In the genomic region with DNA sequence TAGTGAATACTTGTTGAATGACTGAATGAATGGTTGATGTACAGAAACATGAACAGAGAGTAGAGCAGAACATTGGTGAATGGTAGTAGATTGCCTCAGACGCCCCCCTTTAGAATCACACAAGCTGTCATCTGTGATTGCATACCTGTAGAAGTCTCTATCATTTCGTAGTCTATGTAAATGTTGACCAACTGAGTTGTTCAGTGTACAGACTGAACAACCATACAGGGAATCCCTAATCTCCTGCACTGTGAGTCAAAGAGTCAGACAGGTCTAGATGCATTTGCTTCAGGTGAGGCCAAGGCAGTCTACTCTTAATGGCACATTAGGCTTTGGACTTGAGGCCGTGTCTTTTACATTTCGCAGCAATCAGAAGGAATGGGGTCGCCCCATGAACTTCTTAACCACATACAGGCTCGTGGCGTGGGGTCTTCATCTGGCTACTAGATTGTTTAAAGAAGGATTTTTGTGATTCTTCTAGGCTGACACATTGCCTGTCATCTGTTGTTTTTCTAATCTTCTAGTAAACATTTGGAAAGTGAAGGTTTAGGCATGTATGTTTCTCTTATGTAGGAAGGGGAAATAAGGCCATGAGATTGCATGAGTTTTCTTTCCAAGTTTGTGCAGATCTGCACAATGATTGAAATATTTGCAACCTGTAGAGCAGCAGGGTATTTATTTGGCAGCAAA, we compare ENCODE assay signal across 2 cellular contexts.
A peak's percentile ranks its signal among the peaks of the same experiment; 100 is the strongest.
TF ChIP-seq lines count a peak whose summit lies in the region.

No MANE protein-coding gene starts in this region.

TF ChIP-seq in HepG2, 621 proteins besides CTCF, POLR2A, EP300 and RAD21 (continued from another document and continues in another):
- TF ChIP-seq, protein P1, sequence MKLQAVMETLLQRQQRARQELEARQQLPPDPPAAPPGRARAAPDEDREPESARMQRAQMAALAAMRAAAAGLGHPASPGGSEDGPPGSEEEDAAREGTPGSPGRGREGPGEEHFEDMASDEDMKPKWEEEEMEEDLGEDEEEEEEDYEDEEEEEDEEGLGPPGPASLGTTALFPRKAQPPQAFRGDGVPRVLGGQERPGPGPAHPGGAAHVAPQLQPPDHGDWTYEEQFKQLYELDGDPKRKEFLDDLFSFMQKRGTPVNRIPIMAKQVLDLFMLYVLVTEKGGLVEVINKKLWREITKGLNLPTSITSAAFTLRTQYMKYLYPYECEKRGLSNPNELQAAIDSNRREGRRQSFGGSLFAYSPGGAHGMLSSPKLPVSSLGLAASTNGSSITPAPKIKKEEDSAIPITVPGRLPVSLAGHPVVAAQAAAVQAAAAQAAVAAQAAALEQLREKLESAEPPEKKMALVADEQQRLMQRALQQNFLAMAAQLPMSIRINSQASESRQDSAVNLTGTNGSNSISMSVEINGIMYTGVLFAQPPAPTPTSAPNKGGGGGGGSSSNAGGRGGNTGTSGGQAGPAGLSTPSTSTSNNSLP (IDR thresholded peaks at IDR 0.05; ENCODE audit: low read depth, low read length), result no peak
- TF ChIP-seq, protein P2, sequence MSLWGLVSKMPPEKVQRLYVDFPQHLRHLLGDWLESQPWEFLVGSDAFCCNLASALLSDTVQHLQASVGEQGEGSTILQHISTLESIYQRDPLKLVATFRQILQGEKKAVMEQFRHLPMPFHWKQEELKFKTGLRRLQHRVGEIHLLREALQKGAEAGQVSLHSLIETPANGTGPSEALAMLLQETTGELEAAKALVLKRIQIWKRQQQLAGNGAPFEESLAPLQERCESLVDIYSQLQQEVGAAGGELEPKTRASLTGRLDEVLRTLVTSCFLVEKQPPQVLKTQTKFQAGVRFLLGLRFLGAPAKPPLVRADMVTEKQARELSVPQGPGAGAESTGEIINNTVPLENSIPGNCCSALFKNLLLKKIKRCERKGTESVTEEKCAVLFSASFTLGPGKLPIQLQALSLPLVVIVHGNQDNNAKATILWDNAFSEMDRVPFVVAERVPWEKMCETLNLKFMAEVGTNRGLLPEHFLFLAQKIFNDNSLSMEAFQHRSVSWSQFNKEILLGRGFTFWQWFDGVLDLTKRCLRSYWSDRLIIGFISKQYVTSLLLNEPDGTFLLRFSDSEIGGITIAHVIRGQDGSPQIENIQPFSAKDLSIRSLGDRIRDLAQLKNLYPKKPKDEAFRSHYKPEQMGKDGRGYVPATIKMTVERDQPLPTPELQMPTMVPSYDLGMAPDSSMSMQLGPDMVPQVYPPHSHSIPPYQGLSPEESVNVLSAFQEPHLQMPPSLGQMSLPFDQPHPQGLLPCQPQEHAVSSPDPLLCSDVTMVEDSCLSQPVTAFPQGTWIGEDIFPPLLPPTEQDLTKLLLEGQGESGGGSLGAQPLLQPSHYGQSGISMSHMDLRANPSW (CRISPR knock-in tag; IDR thresholded peaks at IDR 0.05; ENCODE audit: borderline replicate concordance), result no peak
- TF ChIP-seq EZH2 (conservative IDR thresholded peaks at IDR 0.05; ENCODE audit: low read depth, low read length) (no peak), ARNT2 (CRISPR knock-in tag; IDR thresholded peaks at IDR 0.05; ENCODE audit: low read depth) (no peak), GATAD2A (CRISPR knock-in tag; IDR thresholded peaks at IDR 0.05) (peak; percentile 17; the same call in 1 of the 2 replicates), FOSL2 (CRISPR knock-in tag; IDR thresholded peaks at IDR 0.05) (peak; percentile 28; the same call in 1 of the 2 replicates), ZNF749 (CRISPR knock-in tag; IDR thresholded peaks at IDR 0.05; ENCODE audit: borderline replicate concordance) (no peak), IKZF4 (CRISPR knock-in tag; IDR thresholded peaks at IDR 0.05; ENCODE audit: borderline replicate concordance, low read depth, not compliant biosample characterization) (no peak), DNMT1 (CRISPR knock-in tag; IDR thresholded peaks at IDR 0.05) (no peak), ZC3H4 (CRISPR knock-in tag; IDR thresholded peaks at IDR 0.05; ENCODE audit: borderline replicate concordance) (no peak), ERF (CRISPR knock-in tag; IDR thresholded peaks at IDR 0.05) (no peak)
- TF ChIP-seq, protein P3, sequence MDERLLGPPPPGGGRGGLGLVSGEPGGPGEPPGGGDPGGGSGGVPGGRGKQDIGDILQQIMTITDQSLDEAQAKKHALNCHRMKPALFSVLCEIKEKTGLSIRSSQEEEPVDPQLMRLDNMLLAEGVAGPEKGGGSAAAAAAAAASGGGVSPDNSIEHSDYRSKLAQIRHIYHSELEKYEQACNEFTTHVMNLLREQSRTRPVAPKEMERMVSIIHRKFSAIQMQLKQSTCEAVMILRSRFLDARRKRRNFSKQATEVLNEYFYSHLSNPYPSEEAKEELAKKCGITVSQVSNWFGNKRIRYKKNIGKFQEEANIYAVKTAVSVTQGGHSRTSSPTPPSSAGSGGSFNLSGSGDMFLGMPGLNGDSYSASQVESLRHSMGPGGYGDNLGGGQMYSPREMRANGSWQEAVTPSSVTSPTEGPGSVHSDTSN (CRISPR knock-in tag; IDR thresholded peaks at IDR 0.05), result 0 out of 2 replicates have a peak, but pooled peaks have one; percentile 17
- TF ChIP-seq, protein P4, sequence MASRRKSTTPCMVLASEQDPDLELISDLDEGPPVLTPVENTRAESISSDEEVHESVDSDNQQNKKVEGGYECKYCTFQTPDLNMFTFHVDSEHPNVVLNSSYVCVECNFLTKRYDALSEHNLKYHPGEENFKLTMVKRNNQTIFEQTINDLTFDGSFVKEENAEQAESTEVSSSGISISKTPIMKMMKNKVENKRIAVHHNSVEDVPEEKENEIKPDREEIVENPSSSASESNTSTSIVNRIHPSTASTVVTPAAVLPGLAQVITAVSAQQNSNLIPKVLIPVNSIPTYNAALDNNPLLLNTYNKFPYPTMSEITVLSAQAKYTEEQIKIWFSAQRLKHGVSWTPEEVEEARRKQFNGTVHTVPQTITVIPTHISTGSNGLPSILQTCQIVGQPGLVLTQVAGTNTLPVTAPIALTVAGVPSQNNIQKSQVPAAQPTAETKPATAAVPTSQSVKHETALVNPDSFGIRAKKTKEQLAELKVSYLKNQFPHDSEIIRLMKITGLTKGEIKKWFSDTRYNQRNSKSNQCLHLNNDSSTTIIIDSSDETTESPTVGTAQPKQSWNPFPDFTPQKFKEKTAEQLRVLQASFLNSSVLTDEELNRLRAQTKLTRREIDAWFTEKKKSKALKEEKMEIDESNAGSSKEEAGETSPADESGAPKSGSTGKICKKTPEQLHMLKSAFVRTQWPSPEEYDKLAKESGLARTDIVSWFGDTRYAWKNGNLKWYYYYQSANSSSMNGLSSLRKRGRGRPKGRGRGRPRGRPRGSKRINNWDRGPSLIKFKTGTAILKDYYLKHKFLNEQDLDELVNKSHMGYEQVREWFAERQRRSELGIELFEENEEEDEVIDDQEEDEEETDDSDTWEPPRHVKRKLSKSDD (CRISPR knock-in tag; IDR thresholded peaks at IDR 0.05; ENCODE audit: low read depth), result 0 out of 2 replicates have a peak, but pooled peaks have one; percentile 34
- TF ChIP-seq, protein P5, sequence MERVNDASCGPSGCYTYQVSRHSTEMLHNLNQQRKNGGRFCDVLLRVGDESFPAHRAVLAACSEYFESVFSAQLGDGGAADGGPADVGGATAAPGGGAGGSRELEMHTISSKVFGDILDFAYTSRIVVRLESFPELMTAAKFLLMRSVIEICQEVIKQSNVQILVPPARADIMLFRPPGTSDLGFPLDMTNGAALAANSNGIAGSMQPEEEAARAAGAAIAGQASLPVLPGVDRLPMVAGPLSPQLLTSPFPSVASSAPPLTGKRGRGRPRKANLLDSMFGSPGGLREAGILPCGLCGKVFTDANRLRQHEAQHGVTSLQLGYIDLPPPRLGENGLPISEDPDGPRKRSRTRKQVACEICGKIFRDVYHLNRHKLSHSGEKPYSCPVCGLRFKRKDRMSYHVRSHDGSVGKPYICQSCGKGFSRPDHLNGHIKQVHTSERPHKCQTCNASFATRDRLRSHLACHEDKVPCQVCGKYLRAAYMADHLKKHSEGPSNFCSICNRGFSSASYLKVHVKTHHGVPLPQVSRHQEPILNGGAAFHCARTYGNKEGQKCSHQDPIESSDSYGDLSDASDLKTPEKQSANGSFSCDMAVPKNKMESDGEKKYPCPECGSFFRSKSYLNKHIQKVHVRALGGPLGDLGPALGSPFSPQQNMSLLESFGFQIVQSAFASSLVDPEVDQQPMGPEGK (CRISPR knock-in tag; IDR thresholded peaks at IDR 0.05), result no peak

TF ChIP-seq in WTC11, 78 proteins besides CTCF, POLR2A, EP300 and RAD21:
- TF ChIP-seq, protein P6, sequence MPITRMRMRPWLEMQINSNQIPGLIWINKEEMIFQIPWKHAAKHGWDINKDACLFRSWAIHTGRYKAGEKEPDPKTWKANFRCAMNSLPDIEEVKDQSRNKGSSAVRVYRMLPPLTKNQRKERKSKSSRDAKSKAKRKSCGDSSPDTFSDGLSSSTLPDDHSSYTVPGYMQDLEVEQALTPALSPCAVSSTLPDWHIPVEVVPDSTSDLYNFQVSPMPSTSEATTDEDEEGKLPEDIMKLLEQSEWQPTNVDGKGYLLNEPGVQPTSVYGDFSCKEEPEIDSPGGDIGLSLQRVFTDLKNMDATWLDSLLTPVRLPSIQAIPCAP (CRISPR knock-in tag; IDR thresholded peaks at IDR 0.05), result no peak
- TF ChIP-seq MXD4 (CRISPR knock-in tag; IDR thresholded peaks at IDR 0.05; ENCODE audit: borderline replicate concordance), result no peak
- no peak for TF ChIP-seq TP53 (CRISPR knock-in tag; IDR thresholded peaks at IDR 0.05)
- TF ChIP-seq SMAD3 (CRISPR knock-in tag; IDR thresholded peaks at IDR 0.05; ENCODE audit: borderline replicate concordance), result no peak
- TF ChIP-seq ELF4 (CRISPR knock-in tag; IDR thresholded peaks at IDR 0.05; ENCODE audit: low read depth), result no peak
- no peak for TF ChIP-seq NFYB (CRISPR knock-in tag; conservative IDR thresholded peaks at IDR 0.05; ENCODE audit: low read depth)
- TF ChIP-seq ESRRA (CRISPR knock-in tag; IDR thresholded peaks at IDR 0.05; ENCODE audit: borderline replicate concordance), result no peak
- TF ChIP-seq FOXP1 (CRISPR knock-in tag; IDR thresholded peaks at IDR 0.05; ENCODE audit: borderline replicate concordance), result no peak
- TF ChIP-seq, protein P7, sequence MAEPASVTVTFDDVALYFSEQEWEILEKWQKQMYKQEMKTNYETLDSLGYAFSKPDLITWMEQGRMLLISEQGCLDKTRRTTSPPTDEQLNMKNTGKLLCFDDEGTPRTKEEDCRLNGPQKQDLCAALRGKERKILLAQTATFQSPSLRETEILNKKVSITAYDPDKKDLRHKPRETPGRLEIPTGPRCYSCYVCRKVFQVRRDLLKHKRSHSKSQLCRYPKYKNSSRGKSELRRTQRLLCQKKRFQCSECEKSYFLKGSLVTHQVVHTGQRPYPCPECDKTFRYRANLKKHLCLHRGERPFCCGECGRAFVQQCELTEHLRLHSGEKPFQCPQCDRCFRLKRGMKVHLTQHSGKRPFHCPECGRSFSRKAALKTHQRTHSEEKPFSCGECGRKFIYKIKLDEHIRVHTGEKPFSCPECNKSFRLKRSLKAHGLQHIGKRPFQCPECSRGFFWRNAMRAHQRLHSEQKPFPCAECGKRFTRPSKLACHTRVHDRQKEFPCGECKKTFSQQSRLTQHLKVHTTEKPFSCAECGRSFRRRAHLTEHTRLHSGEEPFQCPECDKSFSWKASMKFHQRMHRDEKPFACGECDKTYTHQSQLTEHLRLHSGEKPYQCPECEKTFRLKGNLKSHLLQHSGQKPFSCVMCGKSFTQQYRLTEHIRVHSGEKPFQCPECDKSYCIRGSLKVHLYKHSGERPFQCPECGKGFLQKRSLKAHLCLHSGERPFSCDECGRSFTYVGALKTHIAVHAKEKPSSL (CRISPR knock-in tag; conservative IDR thresholded peaks at IDR 0.05), result no peak
- no peak for TF ChIP-seq PRRX2 (CRISPR knock-in tag; IDR thresholded peaks at IDR 0.05)
- TF ChIP-seq, protein P8, sequence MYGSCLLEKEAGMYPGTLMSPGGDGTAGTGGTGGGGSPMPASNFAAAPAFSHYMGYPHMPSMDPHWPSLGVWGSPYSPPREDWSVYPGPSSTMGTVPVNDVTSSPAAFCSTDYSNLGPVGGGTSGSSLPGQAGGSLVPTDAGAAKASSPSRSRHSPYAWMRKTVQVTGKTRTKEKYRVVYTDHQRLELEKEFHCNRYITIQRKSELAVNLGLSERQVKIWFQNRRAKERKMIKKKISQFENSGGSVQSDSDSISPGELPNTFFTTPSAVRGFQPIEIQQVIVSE (CRISPR knock-in tag; IDR thresholded peaks at IDR 0.05; ENCODE audit: borderline replicate concordance), result no peak
- TF ChIP-seq TEAD1 (CRISPR knock-in tag; IDR thresholded peaks at IDR 0.05), result no peak
- TF ChIP-seq ATF1 (CRISPR knock-in tag; IDR thresholded peaks at IDR 0.05), result no peak
